In the genomic region with DNA sequence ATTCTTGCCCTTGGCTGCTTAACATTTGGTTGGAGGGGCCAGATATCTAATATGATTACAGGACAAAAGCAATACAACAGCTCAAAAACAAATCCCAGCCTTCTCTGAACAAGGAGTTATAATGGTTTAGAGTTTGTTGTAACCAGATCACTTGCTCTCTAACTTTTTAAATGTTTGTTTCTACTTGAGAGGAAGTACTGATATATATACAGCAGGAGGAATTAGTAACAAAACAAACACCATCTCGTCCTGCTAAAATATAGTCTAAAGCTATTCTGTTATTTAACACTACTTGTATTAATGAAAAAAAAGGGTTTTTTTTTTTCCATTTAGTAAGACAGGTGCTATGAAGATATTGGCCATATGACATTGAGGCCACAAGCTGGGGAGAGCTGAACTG, we compare ENCODE assay signal across 28 cellular contexts.
"Had no signal": no experiment of that assay in that cellular context is flagged by ENCODE, and none has a peak within 500 bp of the region (broad histone marks: within the 10 kb centered on the region; RNA-seq: fewer than 3 reads in every experiment).

No MANE protein-coding gene starts in this region.

- H3K36me3 ChIP-seq: neural progenitor cell, ovary, spleen, suprapubic skin, tibial artery, upper lobe of left lung, vagina had no signal

- H2AFZ ChIP-seq: neural progenitor cell, parathyroid adenoma had no signal

- H3K4me1 ChIP-seq: parathyroid adenoma, psoas muscle had no signal

- H3K27ac ChIP-seq: neural progenitor cell, parathyroid adenoma, psoas muscle, skin epidermis, spleen, suprapubic skin, testis, tibial artery, upper lobe of left lung, vagina had no signal

- H3K9ac ChIP-seq: neural progenitor cell, parathyroid adenoma had no signal

- H3K27me3 ChIP-seq: ovary, testis, tibial artery, vagina had no signal

- H3K4me3 ChIP-seq: neural progenitor cell, ovary, psoas muscle, skin epidermis, smooth muscle cell, spleen, suprapubic skin, testis, tibial artery, upper lobe of left lung, vagina had no signal

- FAIRE-seq: urothelium cell line had no signal

- H3K79me2 ChIP-seq: parathyroid adenoma had no signal

- DNase-seq: naive thymus-derived CD4-positive, alpha-beta T cell; natural killer cell; occipital lobe; ovary; posterior cingulate gyrus; psoas muscle; right cardiac atrium; spleen; stimulated activated CD4-positive, alpha-beta T cell treated with anti-CD3 and anti-CD28 coated beads, Interleukin-12 subunit alpha, Interleukin-12 subunit beta, amount 100 ng/mL, for 4 hours; stimulated activated CD4-positive, alpha-beta T cell treated with anti-CD3 and anti-CD28 coated beads, Interleukin-1b, Interleukin-23, amount 100 ng/mL, for 48 hours; stimulated activated CD4-positive, alpha-beta T cell treated with anti-CD3 and anti-CD28 coated beads, Interleukin-4, amount 100 ng/mL, for 1 hour; stimulated activated CD4-positive, alpha-beta T cell treated with anti-CD3 and anti-CD28 coated beads, Interleukin-4, amount 100 ng/mL, for 4 hours; stimulated activated CD8-positive, alpha-beta memory T cell treated with anti-CD3 and anti-CD28 coated beads, Interleukin-4, amount 100 ng/mL, for 48 hours; stimulated activated naive CD4-positive, alpha-beta T cell; stimulated activated naive CD8-positive, alpha-beta T cell treated with anti-CD3 and anti-CD28 coated beads, Interleukin-15, amount 100 ng/mL, for 72 hours; stimulated activated naive CD8-positive, alpha-beta T cell treated with anti-CD3 and anti-CD28 coated beads, Interleukin-15, Interleukin-2, amounts not matched to agents 100 U/mL and 50 U/mL, for 24 hours; substantia nigra; testis; tibial artery; upper lobe of left lung had no signal

- H3K4me2 ChIP-seq: neural progenitor cell, smooth muscle cell had no signal

- ATAC-seq: naive thymus-derived CD4-positive, alpha-beta T cell; psoas muscle; right cardiac atrium; sciatic nerve; stimulated activated naive CD8-positive, alpha-beta T cell treated with anti-CD3 and anti-CD28 coated beads, Interleukin-15, amount 100 ng/mL, for 72 hours; stimulated activated naive CD8-positive, alpha-beta T cell treated with anti-CD3 and anti-CD28 coated beads, Interleukin-15, Interleukin-2, amounts not matched to agents 100 U/mL and 50 U/mL, for 24 hours had no signal

- H3K9me3 ChIP-seq: ovary, psoas muscle, spleen, suprapubic skin, testis, tibial artery, upper lobe of left lung, vagina had no signal
